ENCODE assay signal across 7 cellular contexts in genomic region chr20:36491901-36492617, GRCh38. TPM values are rescaled to one million over a fixed set of nuclear protein-coding genes. Genes with fewer than 3 reads are reported as not detected.
DNase-seq lines count a peak whose midpoint lies in the region; ATAC-seq, FAIRE-seq and TF ChIP-seq lines count a peak whose summit lies in the region.

No MANE protein-coding gene starts in this region.

- H3K79me2 ChIP-seq in H1 (ENCODE audit: control insufficient read depth in 1 of 2, insufficient read depth in 2 of 2, low read length in 2 of 2): peaks cover 0 to 3% of the 10 kb centered on the region in 2 experiments; a peak in 2 of 4 replicates

- 82% methylated on average over 8 of the region's 8 CpGs; no CpG with 5 or more reads in 1 of the 2 experiments for WGBS in H1 (ENCODE audit: extremely low coverage in 1 of 2, insufficient coverage in 1 of 2, insufficient read length in 1 of 2, insufficient replicate concordance in 2 of 2, low coverage in 1 of 2, low lambda C conversion rate in 2 of 2, missing lambda C conversion rate in 1 of 2), 2 experiments
- WGBS in small intestine, 3 donors: 54 to 65% (median 65%) methylated on average over 8 of the region's 8 CpGs

- H2BK15ac ChIP-seq in H1 (ENCODE audit: low read length): no peak overlapping the region

- H3K9me3 ChIP-seq in H1 (ENCODE audit: insufficient read depth in 2 of 2, low read depth in 1 of 2, low read length in 1 of 2) (no peaks in the 10 kb centered on the region), small intestine (ENCODE audit: control insufficient read depth, low read depth) (no peaks in the 10 kb centered on the region)

- H4K8ac ChIP-seq in H1 (ENCODE audit: extremely low read depth, insufficient read depth, low read length): no peak overlapping the region

- no peak for TF ChIP-seq EP300 in H1 (IDR thresholded peaks at IDR 0.05; ENCODE audit: borderline replicate concordance in 1 of 2, low read depth in 2 of 2, low read length in 2 of 2)

- no peak overlapping the region for H4K5ac ChIP-seq in H1 (ENCODE audit: insufficient read length, low read depth, low read length)

- no peak for ATAC-seq in HG03457 (IDR thresholded peaks at IDR 0.05; ENCODE audit: unreplicated experiment)

- peak; percentile 71 for DNase-seq in Jurkat, Clone E6-1 (ENCODE audit: low read depth, low spot score)
- DNase-seq in activated CD4-positive, alpha-beta memory T cell treated with anti-CD3 and anti-CD28 coated beads for 36 hours: peak; percentile 80
- DNase-seq in H1 (ENCODE audit: low read depth in 1 of 2, low spot score in 2 of 2): no peak
- peak; percentile 43 for DNase-seq in small intestine
- DNase-seq in NCI-H1105 treated with DMSO at 0.1 percent for 48 hours (lab: John Stamatoyannopoulos, UW): no peak
- DNase-seq in RKO (ENCODE audit: low spot score): no peak

- FAIRE-seq in H1 (lab: Jason Lieb, UNC) (no peak), small intestine (lab: Jason Lieb, UNC) (no peak)

- no peak overlapping the region for H3K4me2 ChIP-seq in H1 (ENCODE audit: insufficient read depth in 1 of 2, low read depth in 2 of 2, low read length in 2 of 2)

- H3K27me3 ChIP-seq in H1 (replicated peaks in 1 of 4; ENCODE audit: control insufficient read depth in 3 of 4, extremely low read depth in 1 of 4, insufficient read depth in 3 of 4, low read length in 3 of 4) (no peaks in the 10 kb centered on the region), small intestine (ENCODE audit: control insufficient read depth in 2 of 2, insufficient read depth in 2 of 2, low read length in 2 of 2) (no peaks in the 10 kb centered on the region)

- no peak overlapping the region for H2AFZ ChIP-seq in H1 (ENCODE audit: low read length)

- TF ChIP-seq POLR2A in H1 (IDR thresholded peaks at IDR 0.05; ENCODE audit: control extremely low read depth in 1 of 2, low read depth in 2 of 2, low read length in 2 of 2): no peak

- H2BK5ac ChIP-seq in H1 (ENCODE audit: low read depth, low read length): peak overlapping the region; percentile 20

- no peak overlapping the region for H3K18ac ChIP-seq in H1 (ENCODE audit: extremely low read depth, low read length)

- peaks cover 35% of the 10 kb centered on the region for H3K4me1 Mint-ChIP-seq in activated CD4-positive, alpha-beta memory T cell treated with anti-CD3 and anti-CD28 coated beads for 36 hours (ENCODE audit: low read depth)

- no peak overlapping the region for H3K4me3 Mint-ChIP-seq in activated CD4-positive, alpha-beta memory T cell treated with anti-CD3 and anti-CD28 coated beads for 36 hours

- no peak for TF ChIP-seq RAD21 in H1 (IDR thresholded peaks at IDR 0.05 in 1 of 2, conservative IDR thresholded peaks at IDR 0.05 in 1 of 2; ENCODE audit: low read depth in 2 of 2, low read length in 2 of 2)

- H3K4me1 ChIP-seq in H1 (replicated peaks in 1 of 4; ENCODE audit: control insufficient read depth in 3 of 4, insufficient read depth in 4 of 4, low read length in 3 of 4) (peaks cover 0 to 3% (median 0%) of the 10 kb centered on the region in 4 experiments; a peak in 2 of 7 replicates), small intestine (ENCODE audit: control insufficient read depth in 2 of 2, insufficient read depth in 1 of 2, low read depth in 1 of 2, low read length in 1 of 2) (peaks cover 0 to 4% of the 10 kb centered on the region in 2 donors)

- H3K9ac ChIP-seq in H1 (replicated peaks in 1 of 4; ENCODE audit: extremely low read depth in 1 of 4, low read depth in 3 of 4, low read length in 3 of 4): no peak overlapping the region

- no peak overlapping the region for H3K14ac ChIP-seq in H1 (ENCODE audit: insufficient read length)

- CTCF ChIA-PET in activated CD4-positive, alpha-beta memory T cell treated with anti-CD3 and anti-CD28 coated beads for 36 hours (lab: Charles Lee): interaction anchor here (0.6 to 2.0 kb wide), 9 partner anchors 9 to 219 kb away, joined by 3 to 10 read pairs (median 4); partner anchors contain the start of gene RAB5IF
- CTCF ChIA-PET in H1 (lab: Charles Lee; ENCODE audit: partially characterized antibody): interaction anchor here (0.6 to 4.3 kb wide), 25 partner anchors 8 to 354 kb away, joined by 3 to 26 read pairs (median 4); no protein-coding TSS in a partner anchor

- no peak overlapping the region for H2BK120ac ChIP-seq in H1 (replicated peaks; ENCODE audit: low read depth, low read length)

- POLR2A ChIA-PET in activated CD4-positive, alpha-beta memory T cell treated with anti-CD3 and anti-CD28 coated beads for 36 hours (lab: Charles Lee): interaction anchor here (0.6 to 2.5 kb wide), 3 partner anchors 14 to 26 kb away, joined by 3 to 14 read pairs (median 3); no protein-coding TSS in a partner anchor
- POLR2A ChIA-PET in H1 (lab: Charles Lee; ENCODE audit: partially characterized antibody): interaction anchor here (0.7 to 1.1 kb wide), 4 partner anchors 14 to 37 kb away, joined by 3 to 4 read pairs (median 3); no protein-coding TSS in a partner anchor

- peaks cover 22 to 28% of the 10 kb centered on the region in 2 experiments for H4K20me1 ChIP-seq in H1 (replicated peaks in 1 of 2; ENCODE audit: control insufficient read depth in 1 of 2, insufficient read depth in 2 of 2, low read length in 2 of 2)

- no peaks in the 10 kb centered on the region for H3K23me2 ChIP-seq in H1 (ENCODE audit: low read depth, low read length)

- H4K91ac ChIP-seq in H1 (replicated peaks; ENCODE audit: insufficient read length, low read length): no peak overlapping the region

- peaks cover 22% of the 10 kb centered on the region; the same call in 1 of the 2 replicates for H3K79me1 ChIP-seq in H1 (ENCODE audit: low read depth, low read length)

- H3K4me3 ChIP-seq in Jurkat, Clone E6-1 (ENCODE audit: low read length): peak overlapping the region; percentile 7; the same call in 1 of the 2 replicates
- H3K4me3 ChIP-seq in H1 (ENCODE audit: extremely low read depth in 1 of 4, insufficient read depth in 2 of 4, low read depth in 3 of 4, low read length in 4 of 4) (no peak overlapping the region), small intestine (ENCODE audit: low read depth in 1 of 2, low read length in 2 of 2) (no peak overlapping the region)

- H3K23ac ChIP-seq in H1 (ENCODE audit: insufficient read length): no peak overlapping the region

- no peaks in the 10 kb centered on the region for H3K27me3 Mint-ChIP-seq in activated CD4-positive, alpha-beta memory T cell treated with anti-CD3 and anti-CD28 coated beads for 36 hours

- peak overlapping the region; percentile 67; the same call in 1 of the 2 replicates for H2AK5ac ChIP-seq in H1 (ENCODE audit: low read depth, low read length)

- H3K9me3 Mint-ChIP-seq in activated CD4-positive, alpha-beta memory T cell treated with anti-CD3 and anti-CD28 coated beads for 36 hours: no peaks in the 10 kb centered on the region

- no peak overlapping the region for H2BK20ac ChIP-seq in H1 (ENCODE audit: low read length)

- no peaks in the 10 kb centered on the region for H3K36me3 Mint-ChIP-seq in activated CD4-positive, alpha-beta memory T cell treated with anti-CD3 and anti-CD28 coated beads for 36 hours

- H2BK12ac ChIP-seq in H1 (ENCODE audit: low read depth, low read length): no peak overlapping the region

- TF ChIP-seq CTCF in H1 (IDR thresholded peaks at IDR 0.05; ENCODE audit: control extremely low read depth in 1 of 3, insufficient read depth in 1 of 3, low read depth in 1 of 3, low read length in 3 of 3): no peak

- intact Hi-C loops in activated CD4-positive, alpha-beta memory T cell treated with anti-CD3 and anti-CD28 coated beads for 36 hours (cut with micrococcal nuclease): loop anchor here (2.0 to 5.0 kb wide), 2 partner anchors 27 to 290 kb away; no protein-coding TSS in a partner anchor

- H3K27ac ChIP-seq in H1 (ENCODE audit: low read depth, low read length) (no peak overlapping the region), small intestine (ENCODE audit: low read depth in 1 of 2, low read length in 1 of 2) (peak overlapping the region in 1 of 2 donors; percentile 33)

- no peak overlapping the region for H3K56ac ChIP-seq in H1 (replicated peaks; ENCODE audit: insufficient read length, low read depth, low read length)

- peak overlapping the region; percentile 77 for H3K27ac Mint-ChIP-seq in activated CD4-positive, alpha-beta memory T cell treated with anti-CD3 and anti-CD28 coated beads for 36 hours

- no peak overlapping the region for H3K4ac ChIP-seq in H1 (replicated peaks; ENCODE audit: insufficient read length, low read depth, low read length)

- H3K36me3 ChIP-seq in H1 (ENCODE audit: control insufficient read depth in 2 of 4, insufficient read depth in 4 of 4, low read length in 3 of 4) (peaks cover 5 to 9% (median 6%) of the 10 kb centered on the region in 4 experiments; a peak in 7 of 8 replicates), small intestine (ENCODE audit: control insufficient read depth in 2 of 2, insufficient read depth in 2 of 2, low read length in 2 of 2) (no peaks in the 10 kb centered on the region)

TF ChIP-seq in H1, 55 proteins besides CTCF, POLR2A, EP300 and RAD21 (continues in another document):
- TF ChIP-seq CREB1 (IDR thresholded peaks at IDR 0.05) (no peak), TEAD4 (IDR thresholded peaks at IDR 0.05; ENCODE audit: low read depth, low read length) (no peak), ASH2L (IDR thresholded peaks at IDR 0.05; ENCODE audit: low read length) (no peak), PHF8 (conservative IDR thresholded peaks at IDR 0.05; ENCODE audit: low read depth, low read length) (no peak), GABPA (IDR thresholded peaks at IDR 0.05; ENCODE audit: borderline replicate concordance, insufficient read depth, low read length) (no peak), HDAC6 (IDR thresholded peaks at IDR 0.05; ENCODE audit: low read depth, low read length) (no peak), SRF (IDR thresholded peaks at IDR 0.05; ENCODE audit: low read depth, low read length) (no peak), TAF7 (optimal IDR thresholded peaks at IDR 0.05; ENCODE audit: borderline replicate concordance, low read depth, low read length) (no peak), RFX5 (IDR thresholded peaks at IDR 0.05; ENCODE audit: borderline replicate concordance, low read depth, low read length) (no peak), RBBP5 (IDR thresholded peaks at IDR 0.05; ENCODE audit: borderline replicate concordance, low read depth, low read length) (no peak)

RNA-seq across cellular contexts. Expression of gene MYL9, which starts 49.3 kb away (rescaled TPM):
- not detected for polyA plus RNA-seq in Jurkat, Clone E6-1 (2012; ENCODE audit: insufficient read depth, insufficient read length)
- under 1 TPM; 0.12 to 0.29 TPM for total RNA-seq in activated CD4-positive, alpha-beta memory T cell treated with anti-CD3 and anti-CD28 coated beads for 36 hours
- 193 TPM in 2 replicates for total RNA-seq in H1 (2021; fragmentation: NEBNext Ultra II Directional; extraction: Animal tissue kit (Norgen Biotek cat#: 25700))
- polyA plus RNA-seq in H1 (2011; rRNA removed) (26.8 and 33.6 TPM in 2 replicates), small intestine (10 to 100 TPM in 2 of 3 donors, 1 to 10 TPM in 1; 7.4 to 91.2 (median 34.6) TPM)
- 26.1 TPM for polyA plus RNA-seq in H1 (2011; cell fraction: cytosol; rRNA removed)
- polyA plus RNA-seq in H1 (2011; cell fraction: nucleus; rRNA removed): 27.8 TPM
- polyA plus RNA-seq in H1 (2012, experiment 1 of 2): 116 to 146 TPM (median 142 TPM) in 4 replicates
- polyA plus RNA-seq in H1 (2012, experiment 2 of 2): 93.0 TPM
- 124 TPM for polyA plus RNA-seq in H1 (2013, experiment 1 of 2)
- polyA plus RNA-seq in H1 (2013, experiment 2 of 2): 130 TPM
- polyA minus RNA-seq in H1 (2011; rRNA and poly(A)+ RNA removed): 14.4 and 18.9 TPM in 2 replicates
- polyA minus RNA-seq in H1 (2011; cell fraction: cytosol; rRNA and poly(A)+ RNA removed): 50.8 TPM
- 14.0 TPM for polyA minus RNA-seq in H1 (2011; cell fraction: nucleus; rRNA and poly(A)+ RNA removed)

Comparison
In these comparisons a context has a peak if more than half of its experiments do, and no peak if none do; other contexts are left out.
1. DNase-seq: peak in Jurkat, Clone E6-1 (single experiment), activated CD4-positive, alpha-beta memory T cell treated with anti-CD3 and anti-CD28 coated beads for 36 hours (single experiment) and small intestine (single experiment); none in H1 (0 of 2), NCI-H1105 treated with DMSO at 0.1 percent for 48 hours (single experiment) and RKO (single experiment).
2. RNA of gene MYL9, which starts 49.3 kb away (total RNA-seq): 193 TPM in H1; 0.12 to 0.29 TPM in activated CD4-positive, alpha-beta memory T cell treated with anti-CD3 and anti-CD28 coated beads for 36 hours; every median in the first group is over 100 times any median in the second.